ENCODE assay signal across 18 cellular contexts in genomic region chr19:12984143-12984627, GRCh38. TPM values are rescaled to one million over a fixed set of nuclear protein-coding genes. Genes with fewer than 3 reads are reported as not detected.
DNase-seq lines count a peak whose midpoint lies in the region; ATAC-seq, FAIRE-seq and TF ChIP-seq lines count a peak whose summit lies in the region.
"Had no signal": no experiment of that assay in that cellular context is flagged by ENCODE, and none has a peak within 500 bp of the region (broad histone marks: within the 10 kb centered on the region; RNA-seq: fewer than 3 reads in every experiment).

No MANE protein-coding gene starts in this region.

- H3K4me1 ChIP-seq in gastrocnemius medialis = peaks cover 18 to 20% of the 10 kb centered on the region in 2 donors
- peaks cover 0 to 33% (median 10%) of the 10 kb centered on the region in 4 donors for H3K4me1 ChIP-seq in tibial nerve

- DNase-seq in GM12891 (ENCODE audit: insufficient read length, low spot score) (no peak), RPMI7951 (ENCODE audit: low read depth) (peak; percentile 18), fibroblast of mammary gland (ENCODE audit: low read depth) (peak; percentile 30), gastrocnemius medialis (no peak), tibial nerve (ENCODE audit: low spot score in 2 of 2) (no peak)
- no peak for DNase-seq in activated CD4-positive, CD25-positive, alpha-beta regulatory T cell (lab: John Stamatoyannopoulos, UW)
- no peak for DNase-seq in activated effector memory CD4-positive, alpha-beta T cell treated with Interleukin-2 at 50 U/mL for 16 hours

- H3K27me3 ChIP-seq in gastrocnemius medialis (no peaks in the 10 kb centered on the region), tibial nerve (no peaks in the 10 kb centered on the region)

- H3K36me3 ChIP-seq in gastrocnemius medialis = no peaks in the 10 kb centered on the region
- no peaks in the 10 kb centered on the region for H3K36me3 ChIP-seq in tibial nerve
- H3K36me3 ChIP-seq: cardiac muscle cell had no signal

- no peak for TF ChIP-seq CTCF in fibroblast of mammary gland (conservative IDR thresholded peaks at IDR 0.05; ENCODE audit: control insufficient read depth, insufficient read depth, low read depth, low read length)
- TF ChIP-seq CTCF in gastrocnemius medialis (IDR thresholded peaks at IDR 0.05 in 4 of 5, conservative IDR thresholded peaks at IDR 0.05 in 1 of 5) = no peak
- TF ChIP-seq CTCF in tibial nerve (IDR thresholded peaks at IDR 0.05) = no peak

- no peak for ATAC-seq in gastrocnemius medialis
- ATAC-seq in HG02981 (IDR thresholded peaks at IDR 0.05; ENCODE audit: unreplicated experiment) = no peak

- TF ChIP-seq POLR2A in GM12891 (IDR thresholded peaks at IDR 0.05; ENCODE audit: low read depth, low read length) (no peak), gastrocnemius medialis (IDR thresholded peaks at IDR 0.05) (no peak), tibial nerve (IDR thresholded peaks at IDR 0.05) (no peak)

- H3K4me3 ChIP-seq in fibroblast of mammary gland (ENCODE audit: control insufficient read depth, low read depth, low read length) (no peak overlapping the region), gastrocnemius medialis (no peak overlapping the region), tibial nerve (no peak overlapping the region)
- H3K4me3 ChIP-seq: hepatocyte had no signal

- in situ Hi-C loops in gastrocnemius medialis (cut with MboI; ENCODE audit: low sequenced_read_pairs in 4 of 4) = loop anchor here (5.0 to 10.0 kb wide), 3 partner anchors 51 to 111 kb away; no protein-coding TSS in a partner anchor

- peak; percentile 81 for FAIRE-seq in GM12891 (lab: Jason Lieb, UNC)

- intact Hi-C loops in gastrocnemius medialis (cut with DNase I; ENCODE audit: low total_unique reads) = loop anchor here (2.0 kb wide), 1 partner anchor 49 kb away; no protein-coding TSS in a partner anchor

- WGBS in tibial nerve, 2 donors = 72 to 79% methylated on average over 3 of the region's 3 CpGs

- H3K27ac ChIP-seq in gastrocnemius medialis (peak overlapping the region; percentile 78 to 87 (median 84)), tibial nerve (peak overlapping the region in 2 of 4 donors; percentile 38 to 67)
- H3K27ac ChIP-seq: cardiac muscle cell, hepatocyte had no signal

- TF ChIP-seq EP300 in tibial nerve (IDR thresholded peaks at IDR 0.05) = no peak

- H3K9me3 ChIP-seq in gastrocnemius medialis (no peaks in the 10 kb centered on the region), tibial nerve (no peaks in the 10 kb centered on the region)
- H3K9me3 ChIP-seq: Caco-2 had no signal

TF ChIP-seq in GM12891, 5 proteins besides CTCF, POLR2A, EP300 and RAD21:
- TF ChIP-seq PAX5 (IDR thresholded peaks at IDR 0.05; ENCODE audit: insufficient read depth, low read length, severe bottlenecking) (no peak), SPI1 (IDR thresholded peaks at IDR 0.05; ENCODE audit: low read depth, low read length) (no peak), TAF1 (IDR thresholded peaks at IDR 0.05; ENCODE audit: low read depth, low read length) (no peak), POLR2AphosphoS5 (IDR thresholded peaks at IDR 0.05; ENCODE audit: low read depth, low read length) (no peak), POU2F2 (IDR thresholded peaks at IDR 0.05; ENCODE audit: low read depth, low read length) (no peak)

RNA-seq across cellular contexts. Expression of gene NFIX, which starts 11.1 kb away (rescaled TPM):
- 0.30 TPM for polyA plus RNA-seq in GM12891 (2012; ENCODE audit: low read depth, missing spikeins)
- total RNA-seq in RPMI7951 (2014; rRNA removed; shearing (Covaris generic)) = 19.6 and 22.5 TPM in 2 replicates
- total RNA-seq in gastrocnemius medialis = 100 to 1,000 TPM in 2 of 4 donors, 10 to 100 TPM in 2; 31.9 to 128 (median 105) TPM
- 10 to 100 TPM; 39.8 to 55.8 (median 48.2) TPM for total RNA-seq in tibial nerve
- total RNA-seq: cardiac muscle cell had no signal
- polyA plus RNA-seq: cardiac muscle cell had no signal

RNA-seq across cellular contexts. Expression of gene DAND5, which starts 14.8 kb away (rescaled TPM):
- not detected for polyA plus RNA-seq in GM12891 (2012; ENCODE audit: low read depth, missing spikeins)
- total RNA-seq in RPMI7951 (2014; rRNA removed; shearing (Covaris generic)) = not detected in 2 replicates
- total RNA-seq in gastrocnemius medialis (not detected), tibial nerve (not detected)
- total RNA-seq: activated CD8-positive, alpha-beta T cell treated with anti-CD3 and anti-CD28 coated beads for 36 hours; activated naive CD8-positive, alpha-beta T cell treated with anti-CD3 and anti-CD28 coated beads, Interleukin-2, amount 10 ng/mL, durations not matched to agents 7 days and 5 days; Caco-2; cardiac muscle cell; fibroblast of lung; kidney epithelial cell; neural crest cell; subcutaneous adipose tissue; T-cell had no signal
- polyA plus RNA-seq: hepatocyte had no signal

RNA-seq across cellular contexts. Expression of gene GADD45GIP1, which starts 27.2 kb away (rescaled TPM):
- 38.0 TPM for polyA plus RNA-seq in GM12891 (2012; ENCODE audit: low read depth, missing spikeins)
- 41.2 and 65.1 TPM in 2 replicates for total RNA-seq in RPMI7951 (2014; rRNA removed; shearing (Covaris generic))
- total RNA-seq in gastrocnemius medialis (10 to 100 TPM; 50.7 to 71.0 (median 61.4) TPM), tibial nerve (10 to 100 TPM; 41.4 to 68.8 (median 53.5) TPM)

RNA-seq across cellular contexts. Expression of gene RAD23A, which starts 38.5 kb away (rescaled TPM):
- polyA plus RNA-seq in GM12891 (2012; ENCODE audit: low read depth, missing spikeins) = 108 TPM
- 104 and 123 TPM in 2 replicates for total RNA-seq in RPMI7951 (2014; rRNA removed; shearing (Covaris generic))
- 100 to 1,000 TPM; 618 to 949 (median 780) TPM for total RNA-seq in gastrocnemius medialis
- 100 to 1,000 TPM in 3 of 4 donors, 10 to 100 TPM in 1; 89.2 to 111 (median 108) TPM for total RNA-seq in tibial nerve

RNA-seq across cellular contexts. Expression of gene CALR, which starts 45.8 kb away (rescaled TPM):
- polyA plus RNA-seq in GM12891 (2012; ENCODE audit: low read depth, missing spikeins) = 578 TPM
- total RNA-seq in RPMI7951 (2014; rRNA removed; shearing (Covaris generic)) = 1,708 and 2,160 TPM in 2 replicates
- total RNA-seq in gastrocnemius medialis = 100 to 1,000 TPM; 110 to 195 (median 135) TPM
- total RNA-seq in tibial nerve = 100 to 1,000 TPM; 173 to 398 (median 313) TPM

Comparison
In these comparisons a context has a peak if more than half of its experiments do, and no peak if none do; other contexts are left out.
1. DNase-seq: peak in RPMI7951 (single experiment) and fibroblast of mammary gland (single experiment); none in GM12891 (single experiment), gastrocnemius medialis (0 of 2), activated CD4-positive, CD25-positive, alpha-beta regulatory T cell (0 of 4), activated effector memory CD4-positive, alpha-beta T cell treated with Interleukin-2 at 50 U/mL for 16 hours (single experiment) and tibial nerve (0 of 2).